ENCODE assay signal across 10 cellular contexts in genomic region chr7:105006367-105007139, GRCh38. TPM values are rescaled to one million over a fixed set of nuclear protein-coding genes. Genes with fewer than 3 reads are reported as not detected.
A peak's percentile ranks its signal among the peaks of the same experiment; 100 is the strongest.
DNase-seq lines count a peak whose midpoint lies in the region; ATAC-seq and TF ChIP-seq lines count a peak whose summit lies in the region.
"Had no signal": no experiment of that assay in that cellular context is flagged by ENCODE, and none has a peak within 500 bp of the region (broad histone marks: within the 10 kb centered on the region; RNA-seq: fewer than 3 reads in every experiment).

No MANE protein-coding gene starts in this region.

- H2AFZ ChIP-seq in H9 (ENCODE audit: low read length): no peak overlapping the region

- H3K14ac ChIP-seq in H9 (ENCODE audit: insufficient read depth, low read length): no peak overlapping the region

- intact Hi-C loops in gastrocnemius medialis (cut with DNase I; ENCODE audit: low total_unique reads): no loop called here

- no peak for DNase-seq in H9
- DNase-seq in activated naive CD8-positive, alpha-beta T cell treated with anti-CD3 and anti-CD28 coated beads, Interleukin-2, amount 50 U/mL, for 24 hours: no peak
- DNase-seq in mesendoderm: peak; percentile 26
- DNase-seq in activated CD4-positive, CD25-positive, alpha-beta regulatory T cell treated with anti-CD3 and anti-CD28 coated beads, Interleukin-2, amount 50 U/mL, for 72 hours: no peak
- DNase-seq in NCI-H69 (lab: John Stamatoyannopoulos, UW): no peak
- DNase-seq in gastrocnemius medialis: no peak
- DNase-seq: activated CD4-positive, alpha-beta T cell treated with anti-CD3 and anti-CD28 coated beads, Interleukin-2, amount 50 U/mL, for 1 hour; NCI-H1105 had no signal

- H2AK5ac ChIP-seq in H9 (ENCODE audit: insufficient read length, low read length): no peak overlapping the region
- no peak overlapping the region for H2AK5ac ChIP-seq in mesendoderm (ENCODE audit: low read length)

- TF ChIP-seq CTCF in 22Rv1 (IDR thresholded peaks at IDR 0.05) (no peak), H9 (conservative IDR thresholded peaks at IDR 0.05) (no peak; the same call in 2 of the 3 replicates), gastrocnemius medialis (IDR thresholded peaks at IDR 0.05 in 4 of 5, conservative IDR thresholded peaks at IDR 0.05 in 1 of 5) (no peak)

- H3K36me3 ChIP-seq in mesendoderm (ENCODE audit: control insufficient read depth, insufficient read depth, low read length) (no peaks in the 10 kb centered on the region), gastrocnemius medialis (no peaks in the 10 kb centered on the region)

- H3K79me1 ChIP-seq in H9 (ENCODE audit: insufficient read depth, low read depth, low read length, poor library complexity, severe bottlenecking) (no peaks in the 10 kb centered on the region), mesendoderm (ENCODE audit: low read length) (no peaks in the 10 kb centered on the region)

- peaks cover 9 to 31% (median 28%) of the 10 kb centered on the region in 3 experiments; a peak in 6 of 7 replicates for H3K36me3 Mint-ChIP-seq in H9 (ENCODE audit: insufficient read depth in 1 of 3, low read depth in 3 of 3)
- peaks cover 53% of the 10 kb centered on the region for H3K36me3 Mint-ChIP-seq in activated naive CD8-positive, alpha-beta T cell treated with anti-CD3 and anti-CD28 coated beads, Interleukin-2, amount 50 U/mL, for 24 hours (ENCODE audit: low read depth)

- H2BK120ac ChIP-seq in H9 (ENCODE audit: low read depth, low read length, poor library complexity, severe bottlenecking) (no peak overlapping the region), mesendoderm (ENCODE audit: low read depth, low read length) (no peak overlapping the region)

- H4K5ac ChIP-seq in H9 (ENCODE audit: insufficient read length, low read depth, low read length): no peak overlapping the region
- H4K5ac ChIP-seq in mesendoderm (ENCODE audit: low read length): no peak overlapping the region

- H3K4me3 ChIP-seq in mesendoderm (ENCODE audit: low read length) (no peak overlapping the region), gastrocnemius medialis (no peak overlapping the region)

- peaks cover 50 to 57% of the 10 kb centered on the region in 2 experiments for H3K4me1 Mint-ChIP-seq in H9
- peaks cover 84% of the 10 kb centered on the region for H3K4me1 Mint-ChIP-seq in activated naive CD8-positive, alpha-beta T cell treated with anti-CD3 and anti-CD28 coated beads, Interleukin-2, amount 50 U/mL, for 24 hours

- H4K91ac ChIP-seq in H9 (ENCODE audit: insufficient read length, low read depth, low read length): no peak overlapping the region

- H3K56ac ChIP-seq in H9 (ENCODE audit: insufficient read length, low read depth, low read length) (no peak overlapping the region), mesendoderm (ENCODE audit: low read length) (no peak overlapping the region)

- no peaks in the 10 kb centered on the region for H3K9me3 ChIP-seq in H9 (ENCODE audit: control insufficient read depth, low read depth, low read length)
- H3K9me3 ChIP-seq in gastrocnemius medialis: no peaks in the 10 kb centered on the region

- no CpG with 5 or more reads among the region's 5 CpGs for WGBS in H9 (ENCODE audit: extremely low coverage, insufficient read length, low lambda C conversion rate)
- no CpG with 5 or more reads among the region's 5 CpGs for WGBS in mesendoderm (ENCODE audit: extremely low coverage, insufficient coverage, low lambda C conversion rate)

- no peak overlapping the region for H2BK12ac ChIP-seq in H9 (ENCODE audit: insufficient read length, low read depth, low read length)

- H3K79me2 ChIP-seq in H9 (ENCODE audit: insufficient read depth, low read length) (peaks cover 69% of the 10 kb centered on the region), mesendoderm (ENCODE audit: control insufficient read depth, insufficient read depth, low read length) (peaks cover 95% of the 10 kb centered on the region)

- no peak for TF ChIP-seq POLR2A in gastrocnemius medialis (IDR thresholded peaks at IDR 0.05)

- H3K18ac ChIP-seq in H9 (ENCODE audit: insufficient read length, low read depth, low read length) (no peak overlapping the region), mesendoderm (ENCODE audit: low read length) (no peak overlapping the region)

- H3K9me3 Mint-ChIP-seq in H9: no peaks in the 10 kb centered on the region
- H3K9me3 Mint-ChIP-seq in activated naive CD8-positive, alpha-beta T cell treated with anti-CD3 and anti-CD28 coated beads, Interleukin-2, amount 50 U/mL, for 24 hours: no peaks in the 10 kb centered on the region

- H3K23me2 ChIP-seq in H9 (ENCODE audit: insufficient read length, low read depth, low read length, poor library complexity, severe bottlenecking): peaks cover 3% of the 10 kb centered on the region

- H4K8ac ChIP-seq in H9 (replicated peaks; ENCODE audit: insufficient read length, low read depth, low read length): no peak overlapping the region
- no peak overlapping the region for H4K8ac ChIP-seq in mesendoderm (ENCODE audit: low read depth, low read length)

- 0 out of 7 replicates have a peak overlapping the region, but pooled peaks of 1 of the 3 experiments have one; percentile 60 for H3K27ac Mint-ChIP-seq in H9
- peak overlapping the region; percentile 60 for H3K27ac Mint-ChIP-seq in activated naive CD8-positive, alpha-beta T cell treated with anti-CD3 and anti-CD28 coated beads, Interleukin-2, amount 50 U/mL, for 24 hours

- no peak overlapping the region for H3T11ph ChIP-seq in H9 (ENCODE audit: low read length)

- ATAC-seq in activated naive CD8-positive, alpha-beta T cell treated with anti-CD3 and anti-CD28 coated beads, Interleukin-2, amount 50 U/mL, for 24 hours: no peak
- ATAC-seq in gastrocnemius medialis (no peak), GM19351 (IDR thresholded peaks at IDR 0.05; ENCODE audit: unreplicated experiment) (no peak)

- H3K9ac ChIP-seq in H9 (ENCODE audit: extremely low read depth, insufficient read length, low read length): peak overlapping the region; percentile 27
- no peak overlapping the region for H3K9ac ChIP-seq in mesendoderm (ENCODE audit: low read length)

- H3K27ac ChIP-seq in 22Rv1 (peak overlapping the region; percentile 36), H9 (ENCODE audit: insufficient read length, low read depth, low read length) (no peak overlapping the region), mesendoderm (ENCODE audit: low read depth, low read length) (no peak overlapping the region), gastrocnemius medialis (peak overlapping the region in 1 of 4 donors; percentile 100)

- H2BK5ac ChIP-seq in H9 (ENCODE audit: insufficient read length, low read length) (no peak overlapping the region), mesendoderm (ENCODE audit: low read length) (no peak overlapping the region)

- no peak overlapping the region for H2BK15ac ChIP-seq in H9 (ENCODE audit: low read depth, low read length)
- no peak overlapping the region for H2BK15ac ChIP-seq in mesendoderm (replicated peaks; ENCODE audit: low read depth)

- H4K20me1 ChIP-seq in H9 (ENCODE audit: control insufficient read depth, insufficient read depth, insufficient read length): no peaks in the 10 kb centered on the region

- H3K4ac ChIP-seq in H9 (ENCODE audit: low read depth, low read length) (no peak overlapping the region), mesendoderm (ENCODE audit: low read depth, low read length) (no peak overlapping the region)

- H3K27me3 ChIP-seq in H9 (ENCODE audit: insufficient read depth, low read length) (no peaks in the 10 kb centered on the region), mesendoderm (ENCODE audit: insufficient read depth, low read length, poor library complexity) (no peaks in the 10 kb centered on the region), gastrocnemius medialis (no peaks in the 10 kb centered on the region)

- no peak overlapping the region for H3K4me3 Mint-ChIP-seq in H9
- peak overlapping the region; percentile 22 for H3K4me3 Mint-ChIP-seq in activated naive CD8-positive, alpha-beta T cell treated with anti-CD3 and anti-CD28 coated beads, Interleukin-2, amount 50 U/mL, for 24 hours

- no peak overlapping the region for H2BK20ac ChIP-seq in H9 (ENCODE audit: low read depth, low read length, poor library complexity, severe bottlenecking)

- H3K27me3 Mint-ChIP-seq in H9 (ENCODE audit: low read depth): no peaks in the 10 kb centered on the region
- no peaks in the 10 kb centered on the region for H3K27me3 Mint-ChIP-seq in activated naive CD8-positive, alpha-beta T cell treated with anti-CD3 and anti-CD28 coated beads, Interleukin-2, amount 50 U/mL, for 24 hours

- in situ Hi-C loops in gastrocnemius medialis (cut with MboI; ENCODE audit: low sequenced_read_pairs in 4 of 4): loop anchor here in 1 of 4 donors (25.0 kb wide), 1 partner anchor 1106 kb away; the partner anchor contains the start of gene SYPL1

- H3K4me2 ChIP-seq in H9 (ENCODE audit: insufficient read depth, insufficient read length, low read length) (no peak overlapping the region), mesendoderm (ENCODE audit: low read length) (no peak overlapping the region)

- H3K4me1 ChIP-seq in H9 (ENCODE audit: insufficient read depth, low read length) (no peaks in the 10 kb centered on the region; the same call in 1 of the 2 replicates), mesendoderm (ENCODE audit: control insufficient read depth, low read depth, low read length) (peaks cover 4% of the 10 kb centered on the region), gastrocnemius medialis (peaks cover 75 to 79% of the 10 kb centered on the region in 2 donors)

- H3K23ac ChIP-seq in H9 (ENCODE audit: insufficient read length, low read depth, low read length): no peak overlapping the region
- H3K23ac ChIP-seq in mesendoderm (ENCODE audit: low read length): no peak overlapping the region

RNA-seq across cellular contexts. Expression of gene KMT2E, which starts 7.5 kb away (rescaled TPM):
- total RNA-seq in H9 (2021) (34.2 and 38.2 TPM in 2 replicates), gastrocnemius medialis (10 to 100 TPM; 29.7 to 72.1 (median 38.0) TPM)
- 21.7 TPM for polyA plus RNA-seq in mesendoderm (2013, experiment 1 of 2)
- 21.7 TPM for polyA plus RNA-seq in mesendoderm (2013, experiment 2 of 2)
